In the genomic region with DNA sequence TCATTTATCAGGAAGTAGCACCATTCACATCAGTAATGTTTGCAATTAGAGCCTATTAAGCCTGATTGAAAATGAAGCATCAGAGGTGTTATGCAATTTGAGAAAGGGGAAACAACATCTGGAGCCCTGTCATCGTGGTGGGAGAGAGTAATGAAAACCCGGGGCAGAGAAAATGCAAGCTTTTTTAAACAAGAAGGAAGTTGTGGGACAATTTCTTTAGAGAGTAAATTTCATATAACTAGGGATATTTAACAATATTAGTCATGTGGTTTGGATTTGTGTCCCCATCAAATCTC, we compare ENCODE assay signal across 1 cellular context.
TF ChIP-seq lines count a peak whose summit lies in the region.

No MANE protein-coding gene starts in this region.

TF ChIP-seq in IMR-90, 13 proteins besides CTCF, POLR2A, EP300 and RAD21:
- no peak for TF ChIP-seq FOS (IDR thresholded peaks at IDR 0.05; ENCODE audit: low read depth, low read length)
- TF ChIP-seq, protein P1, sequence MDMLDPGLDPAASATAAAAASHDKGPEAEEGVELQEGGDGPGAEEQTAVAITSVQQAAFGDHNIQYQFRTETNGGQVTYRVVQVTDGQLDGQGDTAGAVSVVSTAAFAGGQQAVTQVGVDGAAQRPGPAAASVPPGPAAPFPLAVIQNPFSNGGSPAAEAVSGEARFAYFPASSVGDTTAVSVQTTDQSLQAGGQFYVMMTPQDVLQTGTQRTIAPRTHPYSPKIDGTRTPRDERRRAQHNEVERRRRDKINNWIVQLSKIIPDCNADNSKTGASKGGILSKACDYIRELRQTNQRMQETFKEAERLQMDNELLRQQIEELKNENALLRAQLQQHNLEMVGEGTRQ (IDR thresholded peaks at IDR 0.05; ENCODE audit: low read depth, low read length), result no peak
- TF ChIP-seq MAZ (IDR thresholded peaks at IDR 0.05; ENCODE audit: borderline replicate concordance, low read depth, low read length), result no peak
- TF ChIP-seq, protein P2, sequence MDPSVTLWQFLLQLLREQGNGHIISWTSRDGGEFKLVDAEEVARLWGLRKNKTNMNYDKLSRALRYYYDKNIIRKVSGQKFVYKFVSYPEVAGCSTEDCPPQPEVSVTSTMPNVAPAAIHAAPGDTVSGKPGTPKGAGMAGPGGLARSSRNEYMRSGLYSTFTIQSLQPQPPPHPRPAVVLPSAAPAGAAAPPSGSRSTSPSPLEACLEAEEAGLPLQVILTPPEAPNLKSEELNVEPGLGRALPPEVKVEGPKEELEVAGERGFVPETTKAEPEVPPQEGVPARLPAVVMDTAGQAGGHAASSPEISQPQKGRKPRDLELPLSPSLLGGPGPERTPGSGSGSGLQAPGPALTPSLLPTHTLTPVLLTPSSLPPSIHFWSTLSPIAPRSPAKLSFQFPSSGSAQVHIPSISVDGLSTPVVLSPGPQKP (IDR thresholded peaks at IDR 0.05; ENCODE audit: borderline replicate concordance, low read depth, low read length), result no peak
- no peak for TF ChIP-seq CEBPB (IDR thresholded peaks at IDR 0.05; ENCODE audit: low read depth, low read length)
- TF ChIP-seq RCOR1 (IDR thresholded peaks at IDR 0.05; ENCODE audit: insufficient replicate concordance, low read length), result no peak
- no peak for TF ChIP-seq CHD1 (IDR thresholded peaks at IDR 0.05; ENCODE audit: low read depth, low read length)
- no peak for TF ChIP-seq MXI1 (IDR thresholded peaks at IDR 0.05; ENCODE audit: borderline replicate concordance, low read depth, low read length)
- no peak for TF ChIP-seq SMC3 (IDR thresholded peaks at IDR 0.05; ENCODE audit: low read depth, low read length)
- no peak for TF ChIP-seq NFE2L2 (IDR thresholded peaks at IDR 0.05; ENCODE audit: low read depth, low read length)
- TF ChIP-seq RFX5 (IDR thresholded peaks at IDR 0.05; ENCODE audit: low read depth, low read length), result no peak
- no peak for TF ChIP-seq BHLHE40 (IDR thresholded peaks at IDR 0.05; ENCODE audit: low read depth, low read length)
- no peak for TF ChIP-seq MAFK (IDR thresholded peaks at IDR 0.05; ENCODE audit: low read depth, low read length)
